ENCODE assay signal across 1 cellular context in the genomic region with DNA sequence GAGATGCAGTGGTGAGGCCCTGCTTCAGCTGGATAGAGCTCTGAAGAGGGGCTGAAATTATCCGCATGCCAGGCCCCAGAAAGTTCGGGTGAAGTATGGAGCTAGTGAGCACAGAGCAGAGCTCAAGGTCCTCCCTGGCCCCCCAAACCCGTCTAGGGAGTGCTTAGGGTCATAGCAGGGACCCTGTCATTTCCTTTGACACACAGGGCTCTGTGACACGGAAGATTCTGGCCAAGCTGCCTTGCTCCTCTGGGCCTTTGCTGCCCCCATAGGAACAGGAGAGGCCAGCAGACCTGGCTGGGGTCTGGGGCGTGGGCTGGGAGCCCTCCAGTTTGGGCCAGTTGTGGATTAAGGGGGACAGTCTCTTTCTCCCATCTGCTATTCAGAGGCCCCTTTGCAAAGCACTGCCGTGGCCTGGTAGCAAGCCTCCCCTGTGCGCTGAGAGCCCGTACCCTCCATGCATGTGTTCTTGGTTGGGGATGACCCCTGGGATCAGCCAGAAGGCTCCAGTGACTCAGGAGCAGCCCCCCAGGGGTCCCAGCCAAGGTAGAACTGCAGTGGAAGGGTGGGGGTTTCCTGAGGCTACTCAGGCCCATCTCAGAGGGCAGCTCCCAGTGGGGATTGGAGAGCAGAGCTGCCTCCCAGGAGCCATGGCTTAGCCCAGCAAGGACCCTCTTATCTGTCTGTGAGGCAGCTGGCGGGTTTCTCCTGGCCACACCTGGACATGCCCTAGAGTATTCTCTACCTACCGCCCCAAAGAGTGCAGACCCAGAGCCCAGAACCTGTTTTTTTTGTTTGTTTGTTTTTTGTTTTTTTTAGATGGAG.
TF ChIP-seq lines count a peak whose summit lies in the region.

No MANE protein-coding gene starts in this region.

TF ChIP-seq in WTC11, 78 proteins besides CTCF, POLR2A, EP300 and RAD21 (continued from another document):
- TF ChIP-seq CBFB (CRISPR knock-in tag; IDR thresholded peaks at IDR 0.05; ENCODE audit: low read depth) (no peak), ZNF317 (CRISPR knock-in tag; IDR thresholded peaks at IDR 0.05; ENCODE audit: borderline replicate concordance, low read depth) (no peak), GRHL2 (CRISPR knock-in tag; IDR thresholded peaks at IDR 0.05; ENCODE audit: insufficient replicate concordance, severe bottlenecking) (no peak), MYBL2 (CRISPR knock-in tag; IDR thresholded peaks at IDR 0.05) (no peak), EMX1 (CRISPR knock-in tag; IDR thresholded peaks at IDR 0.05) (no peak), ZNF138 (CRISPR knock-in tag; conservative IDR thresholded peaks at IDR 0.05) (no peak)
- TF ChIP-seq, protein P1, sequence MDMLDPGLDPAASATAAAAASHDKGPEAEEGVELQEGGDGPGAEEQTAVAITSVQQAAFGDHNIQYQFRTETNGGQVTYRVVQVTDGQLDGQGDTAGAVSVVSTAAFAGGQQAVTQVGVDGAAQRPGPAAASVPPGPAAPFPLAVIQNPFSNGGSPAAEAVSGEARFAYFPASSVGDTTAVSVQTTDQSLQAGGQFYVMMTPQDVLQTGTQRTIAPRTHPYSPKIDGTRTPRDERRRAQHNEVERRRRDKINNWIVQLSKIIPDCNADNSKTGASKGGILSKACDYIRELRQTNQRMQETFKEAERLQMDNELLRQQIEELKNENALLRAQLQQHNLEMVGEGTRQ (CRISPR knock-in tag; IDR thresholded peaks at IDR 0.05) = no peak
- TF ChIP-seq, protein P2, sequence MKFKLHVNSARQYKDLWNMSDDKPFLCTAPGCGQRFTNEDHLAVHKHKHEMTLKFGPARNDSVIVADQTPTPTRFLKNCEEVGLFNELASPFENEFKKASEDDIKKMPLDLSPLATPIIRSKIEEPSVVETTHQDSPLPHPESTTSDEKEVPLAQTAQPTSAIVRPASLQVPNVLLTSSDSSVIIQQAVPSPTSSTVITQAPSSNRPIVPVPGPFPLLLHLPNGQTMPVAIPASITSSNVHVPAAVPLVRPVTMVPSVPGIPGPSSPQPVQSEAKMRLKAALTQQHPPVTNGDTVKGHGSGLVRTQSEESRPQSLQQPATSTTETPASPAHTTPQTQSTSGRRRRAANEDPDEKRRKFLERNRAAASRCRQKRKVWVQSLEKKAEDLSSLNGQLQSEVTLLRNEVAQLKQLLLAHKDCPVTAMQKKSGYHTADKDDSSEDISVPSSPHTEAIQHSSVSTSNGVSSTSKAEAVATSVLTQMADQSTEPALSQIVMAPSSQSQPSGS (CRISPR knock-in tag; IDR thresholded peaks at IDR 0.05; ENCODE audit: borderline replicate concordance, low read depth) = no peak
- TF ChIP-seq, protein P3, sequence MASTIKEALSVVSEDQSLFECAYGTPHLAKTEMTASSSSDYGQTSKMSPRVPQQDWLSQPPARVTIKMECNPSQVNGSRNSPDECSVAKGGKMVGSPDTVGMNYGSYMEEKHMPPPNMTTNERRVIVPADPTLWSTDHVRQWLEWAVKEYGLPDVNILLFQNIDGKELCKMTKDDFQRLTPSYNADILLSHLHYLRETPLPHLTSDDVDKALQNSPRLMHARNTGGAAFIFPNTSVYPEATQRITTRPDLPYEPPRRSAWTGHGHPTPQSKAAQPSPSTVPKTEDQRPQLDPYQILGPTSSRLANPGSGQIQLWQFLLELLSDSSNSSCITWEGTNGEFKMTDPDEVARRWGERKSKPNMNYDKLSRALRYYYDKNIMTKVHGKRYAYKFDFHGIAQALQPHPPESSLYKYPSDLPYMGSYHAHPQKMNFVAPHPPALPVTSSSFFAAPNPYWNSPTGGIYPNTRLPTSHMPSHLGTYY (CRISPR knock-in tag; IDR thresholded peaks at IDR 0.05) = no peak
- TF ChIP-seq, protein P4, sequence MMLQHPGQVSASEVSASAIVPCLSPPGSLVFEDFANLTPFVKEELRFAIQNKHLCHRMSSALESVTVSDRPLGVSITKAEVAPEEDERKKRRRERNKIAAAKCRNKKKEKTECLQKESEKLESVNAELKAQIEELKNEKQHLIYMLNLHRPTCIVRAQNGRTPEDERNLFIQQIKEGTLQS (CRISPR knock-in tag; conservative IDR thresholded peaks at IDR 0.05) = no peak
TF ChIP-seq in WTC11: peak in this region for 0.
